11 cellular contexts compared by ENCODE assay signal in genomic region chr3:160176923-160177322, GRCh38.
"Had no signal": no experiment of that assay in that cellular context is flagged by ENCODE, and none has a peak within 500 bp of the region (broad histone marks: within the 10 kb centered on the region; RNA-seq: fewer than 3 reads in every experiment).

No MANE protein-coding gene starts in this region.

- H3K4me3 ChIP-seq: GM23248, GM23338, HAP-1 had no signal

- H3K36me3 ChIP-seq: HAP-1 had no signal

- H2AFZ ChIP-seq: GM23248, GM23338 had no signal

- ATAC-seq: GM23338, HCT116 had no signal

- H3K4me1 ChIP-seq: HAP-1 had no signal

- H3K27ac ChIP-seq: GM23248 had no signal

- H3K4me2 ChIP-seq: GM23338 had no signal

- H3K9ac ChIP-seq: GM23248 had no signal

- DNase-seq: GM23248, GOT3, H7, H9, HCEC 1CT, HFFc6 had no signal

- H3K9me3 ChIP-seq: HAP-1 had no signal

- FAIRE-seq: H1, H54 had no signal
